ENCODE assay signal across 8 cellular contexts in the genomic region with DNA sequence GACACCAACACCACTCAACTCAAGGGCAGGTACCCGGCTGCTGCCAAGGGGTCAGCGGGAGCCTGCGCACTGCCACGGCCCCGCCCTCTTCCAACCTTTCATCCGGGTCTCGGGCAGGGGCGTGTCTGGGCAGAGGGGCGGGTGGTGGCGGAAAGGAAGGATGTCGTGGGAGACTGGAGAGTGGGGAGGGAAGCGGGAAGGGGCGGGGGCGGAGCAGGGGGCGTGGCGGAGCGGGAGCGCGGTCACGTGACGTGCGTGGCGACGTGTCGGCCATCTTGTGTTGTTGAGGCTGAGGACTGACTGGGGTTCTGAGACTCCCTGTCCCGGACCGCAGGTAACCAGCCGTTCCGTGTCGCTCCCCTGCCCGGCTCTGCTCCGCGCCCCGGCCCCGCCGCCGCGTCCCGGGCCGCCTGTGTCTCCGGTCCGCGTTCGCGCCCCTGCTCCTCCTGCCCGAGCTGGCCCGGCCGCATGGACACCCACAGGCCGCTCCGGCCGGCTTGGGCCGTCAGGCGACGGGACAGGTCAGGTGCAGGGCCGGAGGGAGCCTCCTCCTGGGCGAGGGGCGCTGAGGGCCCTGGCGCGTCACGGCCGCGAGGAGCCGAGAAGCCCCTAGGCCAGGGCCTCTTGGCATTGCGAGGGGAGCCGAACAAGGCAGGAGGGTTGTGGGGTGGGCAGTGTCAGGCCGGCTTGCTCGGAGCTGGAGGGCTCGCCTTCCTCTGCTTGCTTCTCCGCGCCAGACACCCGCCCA. TPM values are rescaled to one million over a fixed set of nuclear protein-coding genes. Genes with fewer than 3 reads are reported as not detected.
DNase-seq lines count a peak whose midpoint lies in the region; ATAC-seq and TF ChIP-seq lines count a peak whose summit lies in the region.

A gene with protein sequence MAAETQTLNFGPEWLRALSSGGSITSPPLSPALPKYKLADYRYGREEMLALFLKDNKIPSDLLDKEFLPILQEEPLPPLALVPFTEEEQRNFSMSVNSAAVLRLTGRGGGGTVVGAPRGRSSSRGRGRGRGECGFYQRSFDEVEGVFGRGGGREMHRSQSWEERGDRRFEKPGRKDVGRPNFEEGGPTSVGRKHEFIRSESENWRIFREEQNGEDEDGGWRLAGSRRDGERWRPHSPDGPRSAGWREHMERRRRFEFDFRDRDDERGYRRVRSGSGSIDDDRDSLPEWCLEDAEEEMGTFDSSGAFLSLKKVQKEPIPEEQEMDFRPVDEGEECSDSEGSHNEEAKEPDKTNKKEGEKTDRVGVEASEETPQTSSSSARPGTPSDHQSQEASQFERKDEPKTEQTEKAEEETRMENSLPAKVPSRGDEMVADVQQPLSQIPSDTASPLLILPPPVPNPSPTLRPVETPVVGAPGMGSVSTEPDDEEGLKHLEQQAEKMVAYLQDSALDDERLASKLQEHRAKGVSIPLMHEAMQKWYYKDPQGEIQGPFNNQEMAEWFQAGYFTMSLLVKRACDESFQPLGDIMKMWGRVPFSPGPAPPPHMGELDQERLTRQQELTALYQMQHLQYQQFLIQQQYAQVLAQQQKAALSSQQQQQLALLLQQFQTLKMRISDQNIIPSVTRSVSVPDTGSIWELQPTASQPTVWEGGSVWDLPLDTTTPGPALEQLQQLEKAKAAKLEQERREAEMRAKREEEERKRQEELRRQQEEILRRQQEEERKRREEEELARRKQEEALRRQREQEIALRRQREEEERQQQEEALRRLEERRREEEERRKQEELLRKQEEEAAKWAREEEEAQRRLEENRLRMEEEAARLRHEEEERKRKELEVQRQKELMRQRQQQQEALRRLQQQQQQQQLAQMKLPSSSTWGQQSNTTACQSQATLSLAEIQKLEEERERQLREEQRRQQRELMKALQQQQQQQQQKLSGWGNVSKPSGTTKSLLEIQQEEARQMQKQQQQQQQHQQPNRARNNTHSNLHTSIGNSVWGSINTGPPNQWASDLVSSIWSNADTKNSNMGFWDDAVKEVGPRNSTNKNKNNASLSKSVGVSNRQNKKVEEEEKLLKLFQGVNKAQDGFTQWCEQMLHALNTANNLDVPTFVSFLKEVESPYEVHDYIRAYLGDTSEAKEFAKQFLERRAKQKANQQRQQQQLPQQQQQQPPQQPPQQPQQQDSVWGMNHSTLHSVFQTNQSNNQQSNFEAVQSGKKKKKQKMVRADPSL (N-terminal part only) (plus strand): TSS at position 273 of the 748 bp plus-strand sequence. CDS start 37,867 bp downstream, outside the sequence.

- H3K4me1 ChIP-seq in breast epithelium (peaks cover 0 to 19% of the 10 kb centered on the region in 2 donors), skeletal muscle tissue (ENCODE audit: control insufficient read depth in 3 of 3, insufficient read depth in 3 of 3, low read length in 3 of 3) (peaks cover 17 to 34% (median 32%) of the 10 kb centered on the region in 3 donors)

- TF ChIP-seq POLR2A in breast epithelium (IDR thresholded peaks at IDR 0.05), result no peak

- peak within 1 kb of the TSS; percentile 95 to 99 (median 99) for H3K9ac ChIP-seq in skeletal muscle tissue (ENCODE audit: low read depth in 1 of 3, low read length in 3 of 3)

- CTCF ChIA-PET in AG04450 (lab: Charles Lee), result interaction anchor here (0.7 kb wide), 1 partner anchor 86 kb away, joined by 3 read pairs; no protein-coding TSS in a partner anchor

- peaks cover 3% of the 10 kb centered on the region for H3K27me3 ChIP-seq in AG04450 (ENCODE audit: control insufficient read depth, insufficient read depth, low read length)
- H3K27me3 ChIP-seq in WERI-Rb-1 (ENCODE audit: insufficient read depth, low read depth, severe bottlenecking), result no peaks in the 10 kb centered on the region
- H3K27me3 ChIP-seq in breast epithelium, result no peaks in the 10 kb centered on the region
- H3K27me3 ChIP-seq in skeletal muscle tissue (ENCODE audit: control insufficient read depth in 3 of 3, insufficient read depth in 3 of 3, low read length in 3 of 3), result no peaks in the 10 kb centered on the region

- H3K4me3 ChIP-seq in AG04450 (ENCODE audit: low read depth, low read length), result peak within 1 kb of the TSS; percentile 96
- peak within 1 kb of the TSS; percentile 95 for H3K4me3 ChIP-seq in WERI-Rb-1 (ENCODE audit: low read depth, low read length)
- H3K4me3 ChIP-seq in breast epithelium, result peak within 1 kb of the TSS; percentile 73 to 91 (median 88)
- peak within 1 kb of the TSS; percentile 95 for H3K4me3 ChIP-seq in iPS-18c (ENCODE audit: insufficient read depth, low read depth, low read length)
- H3K4me3 ChIP-seq in skeletal muscle tissue (ENCODE audit: low read length in 3 of 3), result peak within 1 kb of the TSS; percentile 89 to 99 (median 97)

- DNase-seq in AG04450 (ENCODE audit: low read depth, low spot score), result peak; percentile 82
- DNase-seq in NCI-H2227 treated with DMSO at 0.1 percent for 48 hours (lab: John Stamatoyannopoulos, UW), result peak; percentile 97
- peak; percentile 98 for DNase-seq in WERI-Rb-1
- DNase-seq in breast epithelium (ENCODE audit: low spot score in 2 of 2), result peak; percentile 96 to 99

- H3K9me3 ChIP-seq in AG04450 (ENCODE audit: control insufficient read depth, insufficient read depth, low read length) (no peaks in the 10 kb centered on the region; the same call in 1 of the 2 replicates), WERI-Rb-1 (ENCODE audit: severe bottlenecking) (no peaks in the 10 kb centered on the region), breast epithelium (no peaks in the 10 kb centered on the region), iPS-18c (ENCODE audit: control insufficient read depth, insufficient read depth, low read length) (no peaks in the 10 kb centered on the region), skeletal muscle tissue (ENCODE audit: control insufficient read depth in 3 of 3, low read length in 3 of 3) (no peaks in the 10 kb centered on the region)

- TF ChIP-seq CTCF in AG04450 (IDR thresholded peaks at IDR 0.05; ENCODE audit: low read depth, low read length), result no peak
- TF ChIP-seq CTCF in WERI-Rb-1 (IDR thresholded peaks at IDR 0.05; ENCODE audit: low read depth, low read length), result no peak
- TF ChIP-seq CTCF in breast epithelium (IDR thresholded peaks at IDR 0.05), result peak in 1 of 3 donors; percentile 19

- H3K36me3 ChIP-seq in WERI-Rb-1, result peaks cover 10% of the 10 kb centered on the region
- H3K36me3 ChIP-seq in breast epithelium, result no peaks in the 10 kb centered on the region
- H3K36me3 ChIP-seq in skeletal muscle tissue (ENCODE audit: control insufficient read depth in 3 of 3, insufficient read depth in 3 of 3, low read length in 3 of 3), result peaks cover 0 to 2% (median 0%) of the 10 kb centered on the region in 3 donors

- peak within 1 kb of the TSS; percentile 58 for H3K27ac ChIP-seq in AG04450 (ENCODE audit: low read depth, low read length)
- peak within 1 kb of the TSS; percentile 93 for H3K27ac ChIP-seq in WERI-Rb-1
- peak within 1 kb of the TSS; percentile 97 for H3K27ac ChIP-seq in breast epithelium
- peak within 1 kb of the TSS; percentile 97 for H3K27ac ChIP-seq in skeletal muscle tissue (ENCODE audit: low read depth, low read length)

- intact Hi-C loops in breast epithelium (cut with DNase I; ENCODE audit: low total_unique reads), result no loop called here

- peak; percentile 83 for ATAC-seq in GM18909 (IDR thresholded peaks at IDR 0.05; ENCODE audit: poor library complexity, unreplicated experiment)
- peak; percentile 80 for ATAC-seq in HG03159 (IDR thresholded peaks at IDR 0.05; ENCODE audit: unreplicated experiment)

- POLR2A ChIA-PET in AG04450 (lab: Yijun Ruan, JAX), result interaction anchor here (0.6 kb wide), 1 partner anchor 573 kb away, joined by 3 read pairs; no protein-coding TSS in a partner anchor

RNA-seq across cellular contexts. Expression of the gene that starts here (rescaled TPM):
- 28.8 and 34.6 TPM in 2 replicates for polyA plus RNA-seq in AG04450 (2011; rRNA removed)
- polyA minus RNA-seq in AG04450 (2011; rRNA and poly(A)+ RNA removed), result 77.2 and 83.6 TPM in 2 replicates
- 100 to 1,000 TPM in 2 of 3 donors, 10 to 100 TPM in 1; 79.8 to 156 (median 103) TPM for total RNA-seq in breast epithelium
- 74.1 TPM for total RNA-seq in skeletal muscle tissue

Comparison
In these comparisons a context has a peak if more than half of its experiments do, and no peak if none do; other contexts are left out.
1. Peak in every context shown above with its lines: DNase-seq, ATAC-seq, H3K4me3 ChIP-seq and H3K27ac ChIP-seq.